In genomic region chr10:124637091-124637700, GRCh38 we compare ENCODE assay signal across 21 cellular contexts.
DNase-seq lines count a peak whose midpoint lies in the region; ATAC-seq, FAIRE-seq and TF ChIP-seq lines count a peak whose summit lies in the region.
"Had no signal": no experiment of that assay in that cellular context is flagged by ENCODE, and none has a peak within 500 bp of the region (broad histone marks: within the 10 kb centered on the region; RNA-seq: fewer than 3 reads in every experiment).

No MANE protein-coding gene starts in this region.

- H3K4me1 Mint-ChIP-seq in natural killer cell: peaks cover 52 to 80% of the 10 kb centered on the region in 2 donors
- H3K4me1 Mint-ChIP-seq in natural killer cell treated with Interleukin-12 subunit alpha and Interleukin-12 subunit beta and Interleukin-15 and Interleukin-18, amount 100 ng/mL, for 72 hours (ENCODE audit: low read depth in 2 of 2): peaks cover 36 to 39% of the 10 kb centered on the region in 2 donors

- POLR2A ChIA-PET in H1 (lab: Charles Lee; ENCODE audit: partially characterized antibody): no interaction called here

- H3K18ac ChIP-seq in H1 (ENCODE audit: extremely low read depth, low read length): no peak overlapping the region

- 89% methylated on average over 14 of the region's 14 CpGs; no CpG with 5 or more reads in 1 of the 2 experiments for WGBS in H1 (ENCODE audit: extremely low coverage in 1 of 2, insufficient coverage in 1 of 2, insufficient read length in 1 of 2, insufficient replicate concordance in 2 of 2, low coverage in 1 of 2, low lambda C conversion rate in 2 of 2, missing lambda C conversion rate in 1 of 2), 2 experiments
- 87% methylated on average over 14 of the region's 14 CpGs for WGBS in thymus

- TF ChIP-seq RAD21 in H1 (IDR thresholded peaks at IDR 0.05 in 1 of 2, conservative IDR thresholded peaks at IDR 0.05 in 1 of 2; ENCODE audit: low read depth in 2 of 2, low read length in 2 of 2): no peak

- no peak overlapping the region for H3K14ac ChIP-seq in H1 (ENCODE audit: insufficient read length)

- no peaks in the 10 kb centered on the region for H3K9me3 ChIP-seq in SU-DHL-6 (ENCODE audit: insufficient read depth, low read length)
- no peaks in the 10 kb centered on the region for H3K9me3 ChIP-seq in H1 (ENCODE audit: insufficient read depth in 2 of 2, low read depth in 1 of 2, low read length in 1 of 2)
- no peaks in the 10 kb centered on the region for H3K9me3 ChIP-seq in thymus (ENCODE audit: control insufficient read depth)
- H3K9me3 ChIP-seq: gastrocnemius medialis, MG63, prostate gland, SJSA1, stomach, upper lobe of left lung had no signal

- peak overlapping the region; percentile 62 for H4K8ac ChIP-seq in H1 (ENCODE audit: extremely low read depth, insufficient read depth, low read length)

- CTCF ChIA-PET in H1 (lab: Charles Lee; ENCODE audit: partially characterized antibody): interaction anchor here (0.6 to 2.5 kb wide), 14 partner anchors 9 to 248 kb away, joined by 3 to 10 read pairs (median 4); no protein-coding TSS in a partner anchor

- H3K23ac ChIP-seq in H1 (ENCODE audit: insufficient read length): no peak overlapping the region

- H3K79me1 ChIP-seq in H1 (ENCODE audit: low read depth, low read length): no peaks in the 10 kb centered on the region

- H4K5ac ChIP-seq in H1 (ENCODE audit: insufficient read length, low read depth, low read length): no peak overlapping the region

- no peaks in the 10 kb centered on the region for H3K9me3 Mint-ChIP-seq in natural killer cell
- no peaks in the 10 kb centered on the region for H3K9me3 Mint-ChIP-seq in natural killer cell treated with Interleukin-12 subunit alpha and Interleukin-12 subunit beta and Interleukin-15 and Interleukin-18, amount 100 ng/mL, for 72 hours
- H3K9me3 Mint-ChIP-seq: nephron had no signal

- H3K4me3 ChIP-seq in SU-DHL-6 (ENCODE audit: insufficient read depth, low read length, poor library complexity, severe bottlenecking) (no peak overlapping the region), H1 (ENCODE audit: extremely low read depth in 1 of 4, insufficient read depth in 2 of 4, low read depth in 3 of 4, low read length in 4 of 4) (no peak overlapping the region), thymus (ENCODE audit: low read length) (no peak overlapping the region)
- H3K4me3 ChIP-seq: gastrocnemius medialis, MG63, prostate gland, SJSA1, stomach, upper lobe of left lung had no signal

- peak overlapping the region; percentile 65 to 99 for H3K27ac Mint-ChIP-seq in natural killer cell
- H3K27ac Mint-ChIP-seq in natural killer cell treated with Interleukin-12 subunit alpha and Interleukin-12 subunit beta and Interleukin-15 and Interleukin-18, amount 100 ng/mL, for 72 hours: no peak overlapping the region
- H3K27ac Mint-ChIP-seq: nephron had no signal

- intact Hi-C loops in natural killer cell (cut with micrococcal nuclease): loop anchor here (2.0 kb wide), 1 partner anchor 14 kb away; no protein-coding TSS in a partner anchor

- H2BK20ac ChIP-seq in H1 (ENCODE audit: low read length): no peak overlapping the region

- H3K36me3 Mint-ChIP-seq in natural killer cell: no peaks in the 10 kb centered on the region
- H3K36me3 Mint-ChIP-seq in natural killer cell treated with Interleukin-12 subunit alpha and Interleukin-12 subunit beta and Interleukin-15 and Interleukin-18, amount 100 ng/mL, for 72 hours: no peaks in the 10 kb centered on the region

- peak overlapping the region; percentile 60; the same call in 1 of the 2 replicates for H2BK5ac ChIP-seq in H1 (ENCODE audit: low read depth, low read length)

- no peak overlapping the region for H3K4ac ChIP-seq in H1 (replicated peaks; ENCODE audit: insufficient read length, low read depth, low read length)

- H3K4me3 Mint-ChIP-seq in natural killer cell: no peak overlapping the region
- H3K4me3 Mint-ChIP-seq in natural killer cell treated with Interleukin-12 subunit alpha and Interleukin-12 subunit beta and Interleukin-15 and Interleukin-18, amount 100 ng/mL, for 72 hours: no peak overlapping the region
- H3K4me3 Mint-ChIP-seq: nephron had no signal

- H3K79me2 ChIP-seq in SU-DHL-6 (ENCODE audit: insufficient read depth, low read length) (peaks cover 99% of the 10 kb centered on the region), H1 (ENCODE audit: control insufficient read depth in 1 of 2, insufficient read depth in 2 of 2, low read length in 2 of 2) (no peaks in the 10 kb centered on the region; a peak in 1 of 4 replicates)

- H3K4me2 ChIP-seq in SU-DHL-6 (ENCODE audit: low read depth, low read length, poor library complexity, severe bottlenecking) (no peak overlapping the region), H1 (ENCODE audit: insufficient read depth in 1 of 2, low read depth in 2 of 2, low read length in 2 of 2) (no peak overlapping the region)

- no peak for ATAC-seq in natural killer cell
- no peak for ATAC-seq in natural killer cell treated with Interleukin-12 subunit alpha and Interleukin-12 subunit beta and Interleukin-15 and Interleukin-18, amount 100 ng/mL, for 72 hours
- ATAC-seq: gastrocnemius medialis had no signal

- H3K36me3 ChIP-seq in SU-DHL-6 (ENCODE audit: low read length): peaks cover 7% of the 10 kb centered on the region; the same call in 1 of the 2 replicates
- H3K36me3 ChIP-seq in H1 (ENCODE audit: control insufficient read depth in 2 of 4, insufficient read depth in 4 of 4, low read length in 3 of 4): no peaks in the 10 kb centered on the region
- H3K36me3 ChIP-seq in thymus (ENCODE audit: control insufficient read depth, insufficient read depth): peaks cover 18% of the 10 kb centered on the region
- H3K36me3 ChIP-seq: gastrocnemius medialis, MG63, prostate gland, SJSA1, upper lobe of left lung had no signal

- H2BK120ac ChIP-seq in H1 (replicated peaks; ENCODE audit: low read depth, low read length): no peak overlapping the region

- H2BK12ac ChIP-seq in H1 (ENCODE audit: low read depth, low read length): no peak overlapping the region

- no peaks in the 10 kb centered on the region for H3K9me2 ChIP-seq in SU-DHL-6 (replicated peaks; ENCODE audit: insufficient read depth, low read length)

- H3K4me1 ChIP-seq in H1 (replicated peaks in 1 of 4; ENCODE audit: control insufficient read depth in 3 of 4, insufficient read depth in 4 of 4, low read length in 3 of 4): no peaks in the 10 kb centered on the region; a peak in 1 of 7 replicates
- H3K4me1 ChIP-seq in thymus (ENCODE audit: control insufficient read depth, insufficient read depth, low read length): peaks cover 48% of the 10 kb centered on the region
- H3K4me1 ChIP-seq: prostate gland, SJSA1 had no signal

- 0 out of 2 replicates have a peak, but pooled peaks cover 2% of the 10 kb centered on the region for H3K23me2 ChIP-seq in H1 (ENCODE audit: low read depth, low read length)

- no peak overlapping the region for H4K91ac ChIP-seq in H1 (replicated peaks; ENCODE audit: insufficient read length, low read length)

- H4K20me1 ChIP-seq in SU-DHL-6 (ENCODE audit: low read depth, low read length) (no peaks in the 10 kb centered on the region), H1 (replicated peaks in 1 of 2; ENCODE audit: control insufficient read depth in 1 of 2, insufficient read depth in 2 of 2, low read length in 2 of 2) (peaks cover 0 to 7% of the 10 kb centered on the region in 2 experiments)

- H3F3A ChIP-seq in SU-DHL-6 (ENCODE audit: insufficient read depth): peaks cover 21% of the 10 kb centered on the region

- in situ Hi-C loops in KBM-7 (cut with MboI; ENCODE audit: low pct_unique_long_range_greater_than_20kb, low sequenced_read_pairs): no loop called here

- no peak overlapping the region for H3K9ac ChIP-seq in SU-DHL-6 (ENCODE audit: low read length)
- H3K9ac ChIP-seq in H1 (replicated peaks in 1 of 4; ENCODE audit: extremely low read depth in 1 of 4, low read depth in 3 of 4, low read length in 3 of 4): no peak overlapping the region

- H2BK15ac ChIP-seq in H1 (ENCODE audit: low read length): no peak overlapping the region

- no peak overlapping the region for H3K56ac ChIP-seq in H1 (replicated peaks; ENCODE audit: insufficient read length, low read depth, low read length)

- no peak for FAIRE-seq in H1 (lab: Jason Lieb, UNC)
- FAIRE-seq in D721Med (lab: Jason Lieb, UNC): no peak
- FAIRE-seq: G401.6, HepG2 had no signal

- no peak for TF ChIP-seq POLR2A in H1 (IDR thresholded peaks at IDR 0.05; ENCODE audit: control extremely low read depth in 1 of 2, low read depth in 2 of 2, low read length in 2 of 2)

- TF ChIP-seq EP300 in H1 (IDR thresholded peaks at IDR 0.05; ENCODE audit: borderline replicate concordance in 1 of 2, low read depth in 2 of 2, low read length in 2 of 2): no peak

- no peaks in the 10 kb centered on the region for H3K27me3 Mint-ChIP-seq in natural killer cell (ENCODE audit: low read depth in 2 of 2)
- no peaks in the 10 kb centered on the region for H3K27me3 Mint-ChIP-seq in natural killer cell treated with Interleukin-12 subunit alpha and Interleukin-12 subunit beta and Interleukin-15 and Interleukin-18, amount 100 ng/mL, for 72 hours

- no peak overlapping the region for H2AK5ac ChIP-seq in H1 (ENCODE audit: low read depth, low read length)

- DNase-seq in natural killer cell (no peak), H1 (ENCODE audit: low read depth in 1 of 2, low spot score in 2 of 2) (no peak), KBM-7 (no peak), NCI-H526 (lab: John Stamatoyannopoulos, UW) (no peak), D721Med (ENCODE audit: insufficient read length, low spot score) (no peak)
- no peak for DNase-seq in natural killer cell treated with Interleukin-12 subunit alpha and Interleukin-12 subunit beta and Interleukin-15 and Interleukin-18, amount 100 ng/mL, for 72 hours (ENCODE audit: low spot score)
- DNase-seq: gastrocnemius medialis, MG63, NCI-H1436, NCI-H2171 treated with DMSO at 0.1 percent for 48 hours, NCI-H748 treated with DMSO at 0.1 percent for 48 hours, stomach, upper lobe of left lung had no signal

- H3K27ac ChIP-seq in SU-DHL-6 (ENCODE audit: low read depth, low read length) (peak overlapping the region; percentile 65), H1 (ENCODE audit: low read depth, low read length) (no peak overlapping the region), thymus (ENCODE audit: low read depth) (peak overlapping the region; percentile 80)
- H3K27ac ChIP-seq: epithelial cell of prostate, gastrocnemius medialis, prostate gland, SJSA1, stomach had no signal

- TF ChIP-seq CTCF in natural killer cell (IDR thresholded peaks at IDR 0.05) (no peak), SU-DHL-6 (IDR thresholded peaks at IDR 0.05; ENCODE audit: insufficient read depth, low read length, poor library complexity, severe bottlenecking) (no peak), H1 (IDR thresholded peaks at IDR 0.05; ENCODE audit: control extremely low read depth in 1 of 3, insufficient read depth in 1 of 3, low read depth in 1 of 3, low read length in 3 of 3) (no peak), D721Med (IDR thresholded peaks at IDR 0.05; ENCODE audit: insufficient read depth, missing control alignments) (no peak)

- H3K27me3 ChIP-seq in SU-DHL-6 (ENCODE audit: low read length): no peaks in the 10 kb centered on the region
- no peaks in the 10 kb centered on the region for H3K27me3 ChIP-seq in H1 (replicated peaks in 1 of 4; ENCODE audit: control insufficient read depth in 3 of 4, extremely low read depth in 1 of 4, insufficient read depth in 3 of 4, low read length in 3 of 4)
- H3K27me3 ChIP-seq in thymus (ENCODE audit: control insufficient read depth, insufficient read depth): no peaks in the 10 kb centered on the region
- H3K27me3 ChIP-seq: gastrocnemius medialis, MG63, SJSA1, stomach, upper lobe of left lung had no signal

- H2AFZ ChIP-seq in SU-DHL-6 (ENCODE audit: low read depth, low read length, severe bottlenecking): no peak overlapping the region
- no peak overlapping the region for H2AFZ ChIP-seq in H1 (ENCODE audit: low read length)

Comparison
In these comparisons a context has a peak if more than half of its experiments do, and no peak if none do; other contexts are left out.
1. H3K27ac Mint-ChIP-seq: peak in natural killer cell (2 of 2); none in natural killer cell treated with Interleukin-12 subunit alpha and Interleukin-12 subunit beta and Interleukin-15 and Interleukin-18, amount 100 ng/mL, for 72 hours (0 of 2).